ENCODE assay signal across 26 cellular contexts in genomic region chr15:95425859-95426258, GRCh38.
DNase-seq lines count a peak whose midpoint lies in the region; ATAC-seq, FAIRE-seq and TF ChIP-seq lines count a peak whose summit lies in the region.
"Had no signal": no experiment of that assay in that cellular context is flagged by ENCODE, and none has a peak within 500 bp of the region (broad histone marks: within the 10 kb centered on the region; RNA-seq: fewer than 3 reads in every experiment).

No MANE protein-coding gene starts in this region.

- H4K91ac ChIP-seq in H1 (replicated peaks; ENCODE audit: insufficient read length, low read length), result no peak overlapping the region

- no peaks in the 10 kb centered on the region for H3K79me2 ChIP-seq in HepG2 (ENCODE audit: insufficient read depth, low read length)
- H3K79me2 ChIP-seq in H1 (ENCODE audit: control insufficient read depth in 1 of 2, insufficient read depth in 2 of 2, low read length in 2 of 2), result no peaks in the 10 kb centered on the region

- no peak overlapping the region for H2BK12ac ChIP-seq in H1 (ENCODE audit: low read depth, low read length)

- H3K27ac Mint-ChIP-seq in activated CD4-positive, alpha-beta memory T cell treated with anti-CD3 and anti-CD28 coated beads, Interleukin-2, amount 10 ng/mL, durations not matched to agents 7 days and 5 days, result no peak overlapping the region
- H3K27ac Mint-ChIP-seq: CD14-positive monocyte; CD4-positive, alpha-beta T cell; CD8-positive, alpha-beta memory T cell; GM23338; HFFc6 had no signal

- DNase-seq in HepG2 (ENCODE audit: low spot score) (no peak), right lobe of liver (no peak), H1 (ENCODE audit: low read depth in 1 of 2, low spot score in 2 of 2) (no peak), small intestine (no peak)
- no peak for DNase-seq in activated CD4-positive, alpha-beta memory T cell treated with anti-CD3 and anti-CD28 coated beads, Interleukin-2, amount 10 ng/mL, durations not matched to agents 7 days and 5 days
- DNase-seq: ACHN; AML-193; BE2C; CD4-positive, alpha-beta T cell; CD8-positive, alpha-beta memory T cell; DMS 273 treated with DMSO at 0.1 percent for 48 hours; DMS79; EL; GDM1; HFFc6 had no signal

- H3K18ac ChIP-seq in H1 (ENCODE audit: extremely low read depth, low read length), result no peak overlapping the region

- H3K4ac ChIP-seq in H1 (replicated peaks; ENCODE audit: insufficient read length, low read depth, low read length), result no peak overlapping the region

- no peak overlapping the region for H3K4me2 ChIP-seq in HepG2 (ENCODE audit: low read depth, low read length)
- H3K4me2 ChIP-seq in H1 (ENCODE audit: insufficient read depth in 1 of 2, low read depth in 2 of 2, low read length in 2 of 2), result no peak overlapping the region
- H3K4me2 ChIP-seq: A549; BLaER1 treated with 17β-estradiol and CSF1 and Interleukin-3, amounts not matched to agents 10 nM and 100 nM; GM23338 had no signal

- H2AFZ ChIP-seq in HepG2 (ENCODE audit: low read length), result no peak overlapping the region
- no peak overlapping the region for H2AFZ ChIP-seq in H1 (ENCODE audit: low read length)
- H2AFZ ChIP-seq: GM23338 had no signal

- no peak overlapping the region for H2AK5ac ChIP-seq in H1 (ENCODE audit: low read depth, low read length)

- no peak for TF ChIP-seq POLR2A in HepG2 (IDR thresholded peaks at IDR 0.05; ENCODE audit: insufficient read depth in 1 of 2, low read depth in 2 of 2, low read length in 2 of 2)
- no peak for TF ChIP-seq POLR2A in right lobe of liver (IDR thresholded peaks at IDR 0.05)
- no peak for TF ChIP-seq POLR2A in H1 (IDR thresholded peaks at IDR 0.05; ENCODE audit: control extremely low read depth in 1 of 2, low read depth in 2 of 2, low read length in 2 of 2)

- H3K4me1 ChIP-seq in HepG2 (ENCODE audit: insufficient read depth, low read length) (no peaks in the 10 kb centered on the region), right lobe of liver (no peaks in the 10 kb centered on the region), H1 (replicated peaks in 1 of 4; ENCODE audit: control insufficient read depth in 3 of 4, insufficient read depth in 4 of 4, low read length in 3 of 4) (no peaks in the 10 kb centered on the region), small intestine (ENCODE audit: control insufficient read depth in 2 of 2, insufficient read depth in 1 of 2, low read depth in 1 of 2, low read length in 1 of 2) (no peaks in the 10 kb centered on the region)
- H3K4me1 ChIP-seq: A549; BE2C; BLaER1 treated with 17β-estradiol and CSF1 and Interleukin-3, amounts not matched to agents 10 nM and 100 nM; HAP-1 had no signal

- no peak overlapping the region for H3K56ac ChIP-seq in H1 (replicated peaks; ENCODE audit: insufficient read length, low read depth, low read length)

- no peaks in the 10 kb centered on the region for H3K36me3 Mint-ChIP-seq in activated CD4-positive, alpha-beta memory T cell treated with anti-CD3 and anti-CD28 coated beads, Interleukin-2, amount 10 ng/mL, durations not matched to agents 7 days and 5 days (ENCODE audit: low read depth)
- H3K36me3 Mint-ChIP-seq: CD14-positive monocyte had no signal

- POLR2A ChIA-PET in HepG2 (lab: Yijun Ruan, JAX) (no interaction called here), H1 (lab: Charles Lee; ENCODE audit: partially characterized antibody) (no interaction called here)
- POLR2A ChIA-PET in activated CD4-positive, alpha-beta memory T cell treated with anti-CD3 and anti-CD28 coated beads, Interleukin-2, amount 10 ng/mL, durations not matched to agents 7 days and 5 days (lab: Charles Lee), result no interaction called here

- no peak for TF ChIP-seq CTCF in HepG2 (CRISPR knock-in tag; IDR thresholded peaks at IDR 0.05)
- TF ChIP-seq CTCF in right lobe of liver (IDR thresholded peaks at IDR 0.05), result no peak
- no peak for TF ChIP-seq CTCF in H1 (IDR thresholded peaks at IDR 0.05; ENCODE audit: control extremely low read depth in 1 of 3, insufficient read depth in 1 of 3, low read depth in 1 of 3, low read length in 3 of 3)

- H2BK120ac ChIP-seq in H1 (replicated peaks; ENCODE audit: low read depth, low read length), result no peak overlapping the region

- no peak overlapping the region for H3K23ac ChIP-seq in H1 (ENCODE audit: insufficient read length)

- H3K4me3 Mint-ChIP-seq in activated CD4-positive, alpha-beta memory T cell treated with anti-CD3 and anti-CD28 coated beads, Interleukin-2, amount 10 ng/mL, durations not matched to agents 7 days and 5 days, result no peak overlapping the region
- H3K4me3 Mint-ChIP-seq: CD14-positive monocyte; CD4-positive, alpha-beta T cell; CD8-positive, alpha-beta memory T cell; GM23338; HFFc6 had no signal

- H2BK5ac ChIP-seq in H1 (ENCODE audit: low read depth, low read length), result no peak overlapping the region

- H3K23me2 ChIP-seq in H1 (ENCODE audit: low read depth, low read length), result no peaks in the 10 kb centered on the region; the same call in 1 of the 2 replicates

- H3K9me3 Mint-ChIP-seq in activated CD4-positive, alpha-beta memory T cell treated with anti-CD3 and anti-CD28 coated beads, Interleukin-2, amount 10 ng/mL, durations not matched to agents 7 days and 5 days, result peaks cover 4% of the 10 kb centered on the region

- intact Hi-C loops in HepG2 (cut with micrococcal nuclease; ENCODE audit: unreplicated experiment) (no loop called here), right lobe of liver (cut with DNase I) (no loop called here)

- H3K9ac ChIP-seq in HepG2 (ENCODE audit: insufficient read depth, low read depth, low read length) (no peak overlapping the region), H1 (replicated peaks in 1 of 4; ENCODE audit: extremely low read depth in 1 of 4, low read depth in 3 of 4, low read length in 3 of 4) (no peak overlapping the region)
- H3K9ac ChIP-seq: BLaER1 treated with 17β-estradiol and CSF1 and Interleukin-3, amounts not matched to agents 10 nM and 100 nM had no signal

- WGBS in HepG2 (ENCODE audit: low lambda C conversion rate), result 6% methylated on average over 1 of the region's 1 CpG
- WGBS in right lobe of liver (ENCODE audit: insufficient coverage, low coverage, low lambda C conversion rate, missing lambda C conversion rate), result 71% methylated on average over 1 of the region's 1 CpG
- WGBS in H1 (ENCODE audit: extremely low coverage in 1 of 2, insufficient coverage in 1 of 2, insufficient read length in 1 of 2, insufficient replicate concordance in 2 of 2, low coverage in 1 of 2, low lambda C conversion rate in 2 of 2, missing lambda C conversion rate in 1 of 2), 2 experiments, result 94% methylated on average over 1 of the region's 1 CpG; no CpG with 5 or more reads in 1 of the 2 experiments
- 88 to 98% (median 90%) methylated on average over 1 of the region's 1 CpG for WGBS in small intestine, 3 donors

- no peak overlapping the region for H3K14ac ChIP-seq in H1 (ENCODE audit: insufficient read length)

- H3K4me3 ChIP-seq in HepG2 (replicated peaks in 1 of 3; ENCODE audit: insufficient read depth in 1 of 3, low read depth in 2 of 3, low read length in 3 of 3) (no peak overlapping the region), right lobe of liver (no peak overlapping the region), H1 (ENCODE audit: extremely low read depth in 1 of 4, insufficient read depth in 2 of 4, low read depth in 3 of 4, low read length in 4 of 4) (no peak overlapping the region), small intestine (ENCODE audit: low read depth in 1 of 2, low read length in 2 of 2) (no peak overlapping the region)
- H3K4me3 ChIP-seq: A549; BLaER1 treated with 17β-estradiol and CSF1 and Interleukin-3, amounts not matched to agents 10 nM and 100 nM; GM12878; GM23338; HAP-1 had no signal

- H4K8ac ChIP-seq in H1 (ENCODE audit: extremely low read depth, insufficient read depth, low read length), result no peak overlapping the region

- H2BK15ac ChIP-seq in H1 (ENCODE audit: low read length), result no peak overlapping the region

- ATAC-seq in HepG2 (no peak), right lobe of liver (no peak), HG02981 (IDR thresholded peaks at IDR 0.05; ENCODE audit: unreplicated experiment) (no peak)
- ATAC-seq: A549, GM12878, GM23338 had no signal

- H3K4me1 Mint-ChIP-seq in activated CD4-positive, alpha-beta memory T cell treated with anti-CD3 and anti-CD28 coated beads, Interleukin-2, amount 10 ng/mL, durations not matched to agents 7 days and 5 days, result no peaks in the 10 kb centered on the region
- H3K4me1 Mint-ChIP-seq: CD14-positive monocyte, GM23338 had no signal

- no peak overlapping the region for H2BK20ac ChIP-seq in H1 (ENCODE audit: low read length)

- BruUV-seq in HepG2 (replicated peaks; lab: Mats Ljungman, UMichigan), result no TSS peak

- TF ChIP-seq EP300 in HepG2 (IDR thresholded peaks at IDR 0.05; ENCODE audit: low read depth in 2 of 2, low read length in 2 of 2) (no peak), HepG2 (CRISPR knock-in tag; IDR thresholded peaks at IDR 0.05; ENCODE audit: borderline replicate concordance) (no peak), H1 (IDR thresholded peaks at IDR 0.05; ENCODE audit: borderline replicate concordance in 1 of 2, low read depth in 2 of 2, low read length in 2 of 2) (no peak)

- no peak overlapping the region for H3K27ac ChIP-seq in HepG2 (ENCODE audit: extremely low read length, insufficient read depth, low read length)
- H3K27ac ChIP-seq in right lobe of liver, result no peak overlapping the region
- H3K27ac ChIP-seq in H1 (ENCODE audit: low read depth, low read length), result no peak overlapping the region
- H3K27ac ChIP-seq in small intestine (ENCODE audit: low read depth in 1 of 2, low read length in 1 of 2), result no peak overlapping the region
- H3K27ac ChIP-seq: 22Rv1; A549; BLaER1 treated with 17β-estradiol and CSF1 and Interleukin-3, amounts not matched to agents 10 nM and 100 nM had no signal

- no peak overlapping the region for H4K5ac ChIP-seq in H1 (ENCODE audit: insufficient read length, low read depth, low read length)

- FAIRE-seq in HepG2 (lab: Jason Lieb, UNC) (no peak), H1 (lab: Jason Lieb, UNC) (no peak), small intestine (lab: Jason Lieb, UNC) (peak; percentile 67)
- FAIRE-seq: D721Med, GM12878, GM19239, H54 had no signal

- CTCF ChIA-PET in HepG2 (lab: Yijun Ruan, JAX; ENCODE audit: low intra/inter-chr PET ratio, low total read pairs), result no interaction called here
- CTCF ChIA-PET in H1 (lab: Charles Lee; ENCODE audit: partially characterized antibody), result interaction anchor here (0.6 to 1.6 kb wide), 2 partner anchors 166 to 468 kb away, joined by 3 to 4 read pairs; no protein-coding TSS in a partner anchor
- CTCF ChIA-PET in activated CD4-positive, alpha-beta memory T cell treated with anti-CD3 and anti-CD28 coated beads, Interleukin-2, amount 10 ng/mL, durations not matched to agents 7 days and 5 days (lab: Charles Lee), result no interaction called here

- no peaks in the 10 kb centered on the region for H4K20me1 ChIP-seq in HepG2 (ENCODE audit: insufficient read depth, low read length)
- H4K20me1 ChIP-seq in H1 (replicated peaks in 1 of 2; ENCODE audit: control insufficient read depth in 1 of 2, insufficient read depth in 2 of 2, low read length in 2 of 2), result no peaks in the 10 kb centered on the region
- H4K20me1 ChIP-seq: BLaER1 treated with 17β-estradiol and CSF1 and Interleukin-3, amounts not matched to agents 10 nM and 100 nM had no signal

- H3K27me3 ChIP-seq in HepG2 (ENCODE audit: control insufficient read depth in 1 of 2, insufficient read depth in 2 of 2, low read length in 2 of 2), result no peaks in the 10 kb centered on the region
- H3K27me3 ChIP-seq in right lobe of liver, result no peaks in the 10 kb centered on the region
- no peaks in the 10 kb centered on the region for H3K27me3 ChIP-seq in H1 (replicated peaks in 1 of 4; ENCODE audit: control insufficient read depth in 3 of 4, extremely low read depth in 1 of 4, insufficient read depth in 3 of 4, low read length in 3 of 4)
- no peaks in the 10 kb centered on the region for H3K27me3 ChIP-seq in small intestine (ENCODE audit: control insufficient read depth in 2 of 2, insufficient read depth in 2 of 2, low read length in 2 of 2)
- H3K27me3 ChIP-seq: BE2C had no signal

- no peaks in the 10 kb centered on the region for H3K27me3 Mint-ChIP-seq in activated CD4-positive, alpha-beta memory T cell treated with anti-CD3 and anti-CD28 coated beads, Interleukin-2, amount 10 ng/mL, durations not matched to agents 7 days and 5 days
- H3K27me3 Mint-ChIP-seq: CD4-positive, alpha-beta T cell had no signal

- TF ChIP-seq RAD21 in HepG2 (CRISPR knock-in tag; IDR thresholded peaks at IDR 0.05) (no peak), H1 (IDR thresholded peaks at IDR 0.05 in 1 of 2, conservative IDR thresholded peaks at IDR 0.05 in 1 of 2; ENCODE audit: low read depth in 2 of 2, low read length in 2 of 2) (no peak)

- peaks cover 84% of the 10 kb centered on the region for H3K9me3 ChIP-seq in HepG2 (ENCODE audit: low read length)
- H3K9me3 ChIP-seq in right lobe of liver, result no peaks in the 10 kb centered on the region
- peaks cover 3 to 5% of the 10 kb centered on the region in 2 experiments; a peak in 1 of 4 replicates for H3K9me3 ChIP-seq in H1 (ENCODE audit: insufficient read depth in 2 of 2, low read depth in 1 of 2, low read length in 1 of 2)
- no peaks in the 10 kb centered on the region for H3K9me3 ChIP-seq in small intestine (ENCODE audit: control insufficient read depth, low read depth)
- H3K9me3 ChIP-seq: BE2C, HAP-1 had no signal

- in situ Hi-C loops in HepG2 (cut with HindIII; ENCODE audit: extremely low pct_ligation_motif_present, low pct_unique_long_range_greater_than_20kb), result no loop called here

- H3K36me3 ChIP-seq in HepG2 (replicated peaks in 1 of 2; ENCODE audit: control insufficient read depth in 1 of 2, insufficient read depth in 2 of 2, low read length in 2 of 2) (no peaks in the 10 kb centered on the region), right lobe of liver (no peaks in the 10 kb centered on the region), H1 (ENCODE audit: control insufficient read depth in 2 of 4, insufficient read depth in 4 of 4, low read length in 3 of 4) (no peaks in the 10 kb centered on the region), small intestine (ENCODE audit: control insufficient read depth in 2 of 2, insufficient read depth in 2 of 2, low read length in 2 of 2) (no peaks in the 10 kb centered on the region)
- H3K36me3 ChIP-seq: BE2C; BLaER1 treated with 17β-estradiol and CSF1 and Interleukin-3, amounts not matched to agents 10 nM and 100 nM; HAP-1 had no signal

- H3K79me1 ChIP-seq in H1 (ENCODE audit: low read depth, low read length), result no peaks in the 10 kb centered on the region

Comparison
In these comparisons a context has a peak if more than half of its experiments do, and no peak if none do; other contexts are left out.
1. Of the 41 proteins assayed by ChIP-seq in both HepG2 and H1: peak only in HepG2: none; only in H1: none; in both: CEBPB; in neither: 40.